1 cellular context compared by ENCODE assay signal in genomic region chr4:47145630-47146029, GRCh38.
TF ChIP-seq lines count a peak whose summit lies in the region.

No MANE protein-coding gene starts in this region.

TF ChIP-seq in GM12878, 131 proteins besides CTCF, POLR2A, EP300 and RAD21 (continued from another document and continues in another):
- TF ChIP-seq ZBTB11 (CRISPR knock-in tag; IDR thresholded peaks at IDR 0.05): no peak
- peak; percentile 46 for TF ChIP-seq IKZF1 (conservative IDR thresholded peaks at IDR 0.05)
- no peak for TF ChIP-seq NFYA (IDR thresholded peaks at IDR 0.05; ENCODE audit: borderline replicate concordance, low read depth, low read length)
- TF ChIP-seq LARP7 (IDR thresholded peaks at IDR 0.05): no peak
- TF ChIP-seq WRNIP1 (IDR thresholded peaks at IDR 0.05; ENCODE audit: borderline replicate concordance, low read depth, low read length): no peak
- no peak for TF ChIP-seq FOS (IDR thresholded peaks at IDR 0.05; ENCODE audit: borderline replicate concordance, extremely low read depth, insufficient read length)
- no peak for TF ChIP-seq ZBTB4 (CRISPR knock-in tag; IDR thresholded peaks at IDR 0.05)
- no peak for TF ChIP-seq EED (IDR thresholded peaks at IDR 0.05; ENCODE audit: low read depth)
- TF ChIP-seq SUZ12 (IDR thresholded peaks at IDR 0.05; ENCODE audit: unreplicated experiment): no peak
- no peak for TF ChIP-seq IRF5 (IDR thresholded peaks at IDR 0.05; ENCODE audit: borderline replicate concordance)
- no peak for TF ChIP-seq BRCA1 (IDR thresholded peaks at IDR 0.05; ENCODE audit: low read depth, low read length)
- TF ChIP-seq MTA2 (IDR thresholded peaks at IDR 0.05; ENCODE audit: low read depth): no peak
- peak; percentile 72 for TF ChIP-seq MXI1 (IDR thresholded peaks at IDR 0.05; ENCODE audit: low read depth, low read length)
- no peak for TF ChIP-seq MLLT1 (IDR thresholded peaks at IDR 0.05)
- TF ChIP-seq STAT3 (IDR thresholded peaks at IDR 0.05; ENCODE audit: low read depth, low read length): no peak
- no peak for TF ChIP-seq SREBF2 (IDR thresholded peaks at IDR 0.05; ENCODE audit: low read length)
- TF ChIP-seq BACH1 (IDR thresholded peaks at IDR 0.05; ENCODE audit: borderline replicate concordance): no peak
- no peak for TF ChIP-seq MTA3 (IDR thresholded peaks at IDR 0.05; ENCODE audit: borderline replicate concordance, low read length)
- TF ChIP-seq NFXL1 (IDR thresholded peaks at IDR 0.05; ENCODE audit: borderline replicate concordance): no peak
- TF ChIP-seq ZNF217 (IDR thresholded peaks at IDR 0.05): no peak
- no peak for TF ChIP-seq CHD4 (IDR thresholded peaks at IDR 0.05)
- TF ChIP-seq PKNOX1 (IDR thresholded peaks at IDR 0.05): peak; percentile 14; the same call in 1 of the 2 replicates
- no peak for TF ChIP-seq IRF3 (IDR thresholded peaks at IDR 0.05)
- no peak for TF ChIP-seq RAD51 (IDR thresholded peaks at IDR 0.05)
- TF ChIP-seq POLR2AphosphoS2 (IDR thresholded peaks at IDR 0.05; ENCODE audit: low read depth, low read length): no peak
- no peak for TF ChIP-seq STAT1 (conservative IDR thresholded peaks at IDR 0.05)
- no peak for TF ChIP-seq ZNF622 (IDR thresholded peaks at IDR 0.05)
- TF ChIP-seq HCFC1 (IDR thresholded peaks at IDR 0.05; ENCODE audit: low read length): no peak
- no peak for TF ChIP-seq EZH2 (IDR thresholded peaks at IDR 0.05; ENCODE audit: borderline replicate concordance, control insufficient read depth, low read depth, low read length)
- TF ChIP-seq ZNF274 (IDR thresholded peaks at IDR 0.05; ENCODE audit: insufficient read depth, insufficient read length): no peak
- TF ChIP-seq ZNF384 (IDR thresholded peaks at IDR 0.05; ENCODE audit: borderline replicate concordance, low read depth, low read length): peak; percentile 74
- TF ChIP-seq ZNF24 (IDR thresholded peaks at IDR 0.05): no peak
- no peak for TF ChIP-seq SUPT20H (IDR thresholded peaks at IDR 0.05; ENCODE audit: borderline replicate concordance, control insufficient read depth, low read depth, low read length)
- no peak for TF ChIP-seq E4F1 (IDR thresholded peaks at IDR 0.05; ENCODE audit: borderline replicate concordance, partially characterized antibody)
- TF ChIP-seq HDAC2 (IDR thresholded peaks at IDR 0.05): no peak
- TF ChIP-seq KAT2A (conservative IDR thresholded peaks at IDR 0.05; ENCODE audit: control insufficient read depth, low read depth, low read length): no peak
- no peak for TF ChIP-seq REST (IDR thresholded peaks at IDR 0.05; ENCODE audit: low read depth, low read length)
- TF ChIP-seq CBX5 (IDR thresholded peaks at IDR 0.05; ENCODE audit: low read depth): no peak
- TF ChIP-seq CBX3 (IDR thresholded peaks at IDR 0.05; ENCODE audit: borderline replicate concordance, low read depth): no peak
- peak; percentile 34; the same call in 1 of the 2 replicates for TF ChIP-seq NFIC (IDR thresholded peaks at IDR 0.05; ENCODE audit: low read depth, low read length)
- no peak for TF ChIP-seq BCLAF1 (IDR thresholded peaks at IDR 0.05)
- no peak for TF ChIP-seq FOXK2 (IDR thresholded peaks at IDR 0.05)
- TF ChIP-seq RCOR1 (conservative IDR thresholded peaks at IDR 0.05; ENCODE audit: low read depth, low read length): no peak
- no peak for TF ChIP-seq PAX8 (IDR thresholded peaks at IDR 0.05)
- TF ChIP-seq RELA (IDR thresholded peaks at IDR 0.05; ENCODE audit: borderline replicate concordance, partially characterized antibody): no peak
